Comparison of ENCODE assay signal across 12 cellular contexts in the genomic region with DNA sequence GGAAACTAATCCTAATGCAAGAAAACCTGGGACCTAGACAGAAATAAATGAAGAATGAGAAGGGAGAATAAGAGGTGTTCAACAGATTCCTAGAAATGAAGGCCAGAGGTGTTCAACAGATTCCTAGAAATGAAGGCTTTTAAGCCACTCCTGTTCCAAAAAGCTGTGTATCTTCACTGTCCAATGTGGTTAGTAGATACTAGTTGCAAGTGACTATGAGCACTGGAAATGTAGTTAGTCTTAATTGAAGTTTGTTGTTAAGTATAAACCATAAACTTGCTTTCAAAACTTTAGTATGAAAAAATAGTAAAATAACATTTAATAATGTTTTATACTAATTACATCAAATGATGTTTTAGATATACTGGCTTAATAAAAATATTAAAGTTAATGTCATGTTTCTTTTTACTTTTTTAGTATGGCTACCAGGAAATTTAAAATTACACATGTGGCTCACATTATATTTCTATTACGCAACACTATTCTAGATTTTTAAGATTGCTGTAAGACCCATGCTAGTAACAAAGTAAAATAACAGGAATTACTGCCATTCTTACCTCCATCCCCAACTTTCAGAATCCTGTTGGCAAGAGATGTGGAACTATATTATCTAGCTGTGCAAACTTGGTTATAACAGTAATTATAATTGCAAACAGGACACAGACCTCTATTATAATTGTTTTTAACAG. TPM values are rescaled to one million over a fixed set of nuclear protein-coding genes. Genes with fewer than 3 reads are reported as not detected.
A peak's percentile ranks its signal among the peaks of the same experiment; 100 is the strongest.
DNase-seq lines count a peak whose midpoint lies in the region; ATAC-seq and TF ChIP-seq lines count a peak whose summit lies in the region.
"Had no signal": no experiment of that assay in that cellular context is flagged by ENCODE, and none has a peak within 500 bp of the region (broad histone marks: within the 10 kb centered on the region; RNA-seq: fewer than 3 reads in every experiment).

No MANE protein-coding gene starts in this region.

- H3K9me2 ChIP-seq in OCI-LY7 (ENCODE audit: insufficient read depth, low read length), result no peaks in the 10 kb centered on the region

- H3K79me2 ChIP-seq in OCI-LY7 (ENCODE audit: insufficient read depth, low read depth, low read length), result no peaks in the 10 kb centered on the region

- no peaks in the 10 kb centered on the region for H3K27me3 ChIP-seq in heart right ventricle
- H3K27me3 ChIP-seq in transverse colon, result no peaks in the 10 kb centered on the region
- H3K27me3 ChIP-seq: BLaER1 treated with 17β-estradiol and CSF1 and Interleukin-3, amounts not matched to agents 10 nM and 100 nM; tibial nerve had no signal

- peaks cover 41% of the 10 kb centered on the region for H3K4me1 Mint-ChIP-seq in activated CD8-positive, alpha-beta T cell treated with anti-CD3 and anti-CD28 coated beads for 36 hours (ENCODE audit: low read depth)
- H3K4me1 Mint-ChIP-seq in memory B cell (peaks cover 11% of the 10 kb centered on the region), WTC11 (peaks cover 25% of the 10 kb centered on the region)

- peak overlapping the region in 8 of 10 donors; percentile 42 to 90 (median 80) for H3K27ac ChIP-seq in heart right ventricle
- peak overlapping the region; percentile 20 to 73 (median 60) for H3K27ac ChIP-seq in transverse colon
- no peak overlapping the region for H3K27ac ChIP-seq in OCI-LY7 (ENCODE audit: low read depth, low read length, poor library complexity, severe bottlenecking)
- H3K27ac ChIP-seq: BLaER1 treated with 17β-estradiol and CSF1 and Interleukin-3, amounts not matched to agents 10 nM and 100 nM had no signal

- no peak for TF ChIP-seq POLR2A in transverse colon (IDR thresholded peaks at IDR 0.05)

- in situ Hi-C loops in transverse colon (cut with MboI; ENCODE audit: low pct_ligation_motif_present in 1 of 4, low pct_unique_long_range_greater_than_20kb in 1 of 4, low sequenced_read_pairs in 3 of 4), result no loop called here

- ATAC-seq in heart right ventricle (no peak), Right ventricle myocardium inferior (no peak), memory B cell (ENCODE audit: low read depth) (no peak), WTC11 (no peak)
- ATAC-seq in activated CD8-positive, alpha-beta T cell treated with anti-CD3 and anti-CD28 coated beads for 36 hours, result no peak

- peaks cover 9% of the 10 kb centered on the region for H3K9me3 Mint-ChIP-seq in activated CD8-positive, alpha-beta T cell treated with anti-CD3 and anti-CD28 coated beads for 36 hours
- H3K9me3 Mint-ChIP-seq in memory B cell (peaks cover 5% of the 10 kb centered on the region), WTC11 (peaks cover 16% of the 10 kb centered on the region)

- H3K4me1 ChIP-seq in heart right ventricle, result peaks cover 2 to 61% (median 35%) of the 10 kb centered on the region in 9 donors
- H3K4me1 ChIP-seq in transverse colon, result peaks cover 7 to 37% (median 20%) of the 10 kb centered on the region in 4 donors
- H3K4me1 ChIP-seq in OCI-LY7 (ENCODE audit: insufficient read depth, low read length, poor library complexity, severe bottlenecking), result no peaks in the 10 kb centered on the region

- H3K36me3 Mint-ChIP-seq in activated CD8-positive, alpha-beta T cell treated with anti-CD3 and anti-CD28 coated beads for 36 hours (ENCODE audit: low read depth), result peaks cover 47% of the 10 kb centered on the region
- H3K36me3 Mint-ChIP-seq in memory B cell (peaks cover 37% of the 10 kb centered on the region), WTC11 (peaks cover 23% of the 10 kb centered on the region)

- peaks cover 0 to 43% (median 0%) of the 10 kb centered on the region in 9 donors for H3K36me3 ChIP-seq in heart right ventricle
- H3K36me3 ChIP-seq in transverse colon, result peaks cover 0 to under 1% (median 0%) of the 10 kb centered on the region in 4 donors
- peaks cover 48% of the 10 kb centered on the region for H3K36me3 ChIP-seq in OCI-LY7 (ENCODE audit: insufficient read depth, low read length)

- no peak overlapping the region for H3K4me3 Mint-ChIP-seq in activated CD8-positive, alpha-beta T cell treated with anti-CD3 and anti-CD28 coated beads for 36 hours
- H3K4me3 Mint-ChIP-seq in memory B cell (no peak overlapping the region), WTC11 (no peak overlapping the region)

- H3K4me3 ChIP-seq in heart right ventricle, result no peak overlapping the region
- H3K4me3 ChIP-seq in transverse colon, result no peak overlapping the region
- H3K4me3 ChIP-seq in OCI-LY7 (ENCODE audit: low read depth, low read length, poor library complexity, severe bottlenecking), result no peak overlapping the region
- H3K4me3 ChIP-seq: BLaER1 treated with 17β-estradiol and CSF1 and Interleukin-3, amounts not matched to agents 10 nM and 100 nM; tibial nerve had no signal

- no peak overlapping the region for H3K4me2 ChIP-seq in OCI-LY7 (ENCODE audit: low read length)

- no peak for TF ChIP-seq EP300 in transverse colon (IDR thresholded peaks at IDR 0.05; ENCODE audit: low read depth)

- no peak for TF ChIP-seq CTCF in heart right ventricle (IDR thresholded peaks at IDR 0.05)
- no peak for TF ChIP-seq CTCF in activated CD8-positive, alpha-beta T cell treated with anti-CD3 and anti-CD28 coated beads for 36 hours (IDR thresholded peaks at IDR 0.05)
- no peak for TF ChIP-seq CTCF in transverse colon (IDR thresholded peaks at IDR 0.05)
- TF ChIP-seq CTCF in OCI-LY7 (conservative IDR thresholded peaks at IDR 0.05; ENCODE audit: low read length), result no peak
- no peak for TF ChIP-seq CTCF in WTC11 (IDR thresholded peaks at IDR 0.05)

- BruUV-seq in OCI-LY7 (replicated peaks; lab: Mats Ljungman, UMichigan), result no TSS peak

- no peaks in the 10 kb centered on the region for H3K27me3 Mint-ChIP-seq in activated CD8-positive, alpha-beta T cell treated with anti-CD3 and anti-CD28 coated beads for 36 hours
- no peaks in the 10 kb centered on the region for H3K27me3 Mint-ChIP-seq in memory B cell
- peaks cover 3% of the 10 kb centered on the region; the same call in 1 of the 2 replicates for H3K27me3 Mint-ChIP-seq in WTC11 (ENCODE audit: low read depth)

- CTCF ChIA-PET in activated CD8-positive, alpha-beta T cell treated with anti-CD3 and anti-CD28 coated beads for 36 hours (lab: Charles Lee), result no interaction called here
- CTCF ChIA-PET in OCI-LY7 (lab: Charles Lee; ENCODE audit: unreplicated experiment) (no interaction called here), WTC11 (lab: Charles Lee) (no interaction called here)

- peaks cover 0 to 11% (median 0%) of the 10 kb centered on the region in 11 donors for H3K9me3 ChIP-seq in heart right ventricle
- peaks cover 0 to 3% of the 10 kb centered on the region in 2 donors for H3K9me3 ChIP-seq in transverse colon
- peaks cover 19% of the 10 kb centered on the region; the same call in 1 of the 2 replicates for H3K9me3 ChIP-seq in OCI-LY7 (ENCODE audit: low read length)

- no peak for DNase-seq in heart right ventricle
- no peak for DNase-seq in Right ventricle myocardium inferior (ENCODE audit: missing footprints)
- no peak for DNase-seq in activated CD8-positive, alpha-beta T cell treated with anti-CD3 and anti-CD28 coated beads for 36 hours
- no peak for DNase-seq in memory B cell (ENCODE audit: low spot score in 2 of 2)
- DNase-seq in transverse colon, result no peak
- no peak for DNase-seq in stimulated activated CD4-positive, alpha-beta T cell treated with anti-CD3 and anti-CD28 coated beads, Interleukin-12 subunit alpha, Interleukin-12 subunit beta, amount 100 ng/mL, for 4 hours
- DNase-seq in OCI-LY7 (ENCODE audit: low spot score), result no peak
- no peak for DNase-seq in WTC11 (ENCODE audit: low spot score)
- DNase-seq: foreskin melanocyte, NCI-H1694 treated with DMSO at 0.1 percent for 48 hours had no signal

- H4K20me1 ChIP-seq in OCI-LY7 (ENCODE audit: insufficient read depth, low read length), result no peaks in the 10 kb centered on the region

- H2AFZ ChIP-seq in OCI-LY7 (ENCODE audit: low read length), result no peak overlapping the region

- H3K27ac Mint-ChIP-seq in activated CD8-positive, alpha-beta T cell treated with anti-CD3 and anti-CD28 coated beads for 36 hours, result peak overlapping the region; percentile 26
- H3K27ac Mint-ChIP-seq in memory B cell (peak overlapping the region; percentile 22), WTC11 (no peak overlapping the region)

- POLR2A ChIA-PET in activated CD8-positive, alpha-beta T cell treated with anti-CD3 and anti-CD28 coated beads for 36 hours (lab: Charles Lee), result no interaction called here
- POLR2A ChIA-PET in OCI-LY7 (lab: Charles Lee), result no interaction called here
- POLR2A ChIA-PET in WTC11 (lab: Charles Lee), result no interaction called here

- intact Hi-C loops in heart right ventricle (cut with DNase I) (loop anchor here in 2 of 10 donors (5.0 kb wide), 2 partner anchors 51 to 56 kb away; partner anchors contain the start of gene RICTOR (in 1 of the 2)), Right ventricle myocardium inferior (cut with DNase I) (loop anchor here (5.0 kb wide), 1 partner anchor 56 kb away; the partner anchor contains the start of gene RICTOR), transverse colon (cut with DNase I; ENCODE audit: low total_unique reads) (loop anchor here (10.0 kb wide), 1 partner anchor 48 kb away; no protein-coding TSS in a partner anchor), OCI-LY7 (cut with micrococcal nuclease; ENCODE audit: unreplicated experiment) (no loop called here)
- intact Hi-C loops in activated CD8-positive, alpha-beta T cell treated with anti-CD3 and anti-CD28 coated beads for 36 hours (cut with micrococcal nuclease), result no loop called here

- WGBS in heart right ventricle, 2 donors, result 96 to 99% methylated on average over 1 of the region's 1 CpG
- 94 to 100% methylated on average over 1 of the region's 1 CpG for whole genome bisulfite sequencing in transverse colon (ENCODE audit: low coverage in 1 of 2), 2 donors

TF ChIP-seq in WTC11, 78 proteins besides CTCF, POLR2A, EP300 and RAD21:
- TF ChIP-seq, protein P1, sequence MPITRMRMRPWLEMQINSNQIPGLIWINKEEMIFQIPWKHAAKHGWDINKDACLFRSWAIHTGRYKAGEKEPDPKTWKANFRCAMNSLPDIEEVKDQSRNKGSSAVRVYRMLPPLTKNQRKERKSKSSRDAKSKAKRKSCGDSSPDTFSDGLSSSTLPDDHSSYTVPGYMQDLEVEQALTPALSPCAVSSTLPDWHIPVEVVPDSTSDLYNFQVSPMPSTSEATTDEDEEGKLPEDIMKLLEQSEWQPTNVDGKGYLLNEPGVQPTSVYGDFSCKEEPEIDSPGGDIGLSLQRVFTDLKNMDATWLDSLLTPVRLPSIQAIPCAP (CRISPR knock-in tag; IDR thresholded peaks at IDR 0.05), result no peak
- TF ChIP-seq GABPB1 (CRISPR knock-in tag; IDR thresholded peaks at IDR 0.05) (no peak), IRF2 (CRISPR knock-in tag; IDR thresholded peaks at IDR 0.05; ENCODE audit: borderline replicate concordance, low read depth) (no peak), NR3C1 (CRISPR knock-in tag; conservative IDR thresholded peaks at IDR 0.05; ENCODE audit: low read depth) (no peak), CBFB (CRISPR knock-in tag; IDR thresholded peaks at IDR 0.05; ENCODE audit: low read depth) (no peak)
TF ChIP-seq in WTC11: peak in this region for 0.

RNA-seq across cellular contexts. Expression of gene RICTOR, which starts 57.5 kb away (rescaled TPM):
- total RNA-seq in heart right ventricle, result 10 to 100 TPM; 23.2 to 88.3 (median 51.7) TPM
- polyA plus RNA-seq in heart right ventricle, result 10 to 100 TPM in 1 of 2 donors, 1 to 10 TPM in 1; 3.1 to 17.6 TPM
- total RNA-seq in Right ventricle myocardium inferior, result 26.0 TPM
- 10 to 100 TPM; 23.9 to 26.1 TPM for total RNA-seq in activated CD8-positive, alpha-beta T cell treated with anti-CD3 and anti-CD28 coated beads for 36 hours
- 10 to 100 TPM; 20.7 to 44.8 (median 25.8) TPM for total RNA-seq in transverse colon
- total RNA-seq in OCI-LY7 (2014; rRNA removed; shearing (Covaris generic)), result 10.9 and 13.1 TPM in 2 replicates
- total RNA-seq in OCI-LY7 (2022), result 22.9 and 23.1 TPM in 2 replicates
- total RNA-seq in WTC11 (2021), result 20.7 to 23.0 TPM (median 22.4 TPM) in 3 replicates

Comparison
In these comparisons a context has a peak if more than half of its experiments do, and no peak if none do; other contexts are left out.
1. intact Hi-C loops: an anchor here in Right ventricle myocardium inferior (5.0 kb wide) and transverse colon (10.0 kb wide); none called in activated CD8-positive, alpha-beta T cell treated with anti-CD3 and anti-CD28 coated beads for 36 hours and OCI-LY7.